11 cellular contexts compared by ENCODE assay signal in the genomic region with DNA sequence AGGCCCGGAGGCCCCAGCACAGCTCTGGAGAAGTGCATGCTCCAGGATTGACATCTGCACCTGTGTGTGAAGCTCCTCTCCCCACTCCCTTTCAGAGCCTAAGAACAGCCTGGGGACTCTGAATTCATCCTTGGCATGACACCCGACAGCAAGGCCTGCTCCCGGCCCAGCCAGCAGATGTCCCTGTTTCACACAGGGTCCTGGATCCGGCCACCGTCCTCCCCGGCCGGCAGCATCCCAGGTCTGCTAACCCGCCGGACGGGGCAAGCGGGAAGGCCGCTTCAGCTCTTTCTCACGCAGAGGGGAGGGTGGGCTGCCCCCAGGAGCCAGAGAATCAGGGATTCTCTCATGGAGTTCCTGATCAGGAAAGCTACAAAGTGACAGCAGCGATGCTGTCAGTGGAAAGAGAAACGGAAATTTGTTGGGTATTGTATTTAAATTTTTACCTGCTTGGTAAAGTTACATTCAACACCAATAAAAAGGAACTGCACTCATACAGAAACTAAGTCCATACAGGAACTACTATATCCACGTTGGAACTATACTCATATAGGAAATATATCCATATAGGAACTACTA.
DNase-seq lines count a peak whose midpoint lies in the region; ATAC-seq, FAIRE-seq and TF ChIP-seq lines count a peak whose summit lies in the region.
"Had no signal": no experiment of that assay in that cellular context is flagged by ENCODE, and none has a peak within 500 bp of the region (broad histone marks: within the 10 kb centered on the region; RNA-seq: fewer than 3 reads in every experiment).

No MANE protein-coding gene starts in this region.

- FAIRE-seq in H54 (lab: Jason Lieb, UNC): no peak

- in situ Hi-C loops in ACHN (cut with HindIII; ENCODE audit: low pct_ligation_motif_present, low pct_unique_long_range_greater_than_20kb, low sequenced_read_pairs): no loop called here
- in situ Hi-C loops in GM13976 (cut with MboI; ENCODE audit: low sequenced_read_pairs, unreplicated experiment): no loop called here

- TF ChIP-seq RAD21 in SK-N-SH (IDR thresholded peaks at IDR 0.05; ENCODE audit: low read length): peak; percentile 17; the same call in 1 of the 2 replicates

- no peaks in the 10 kb centered on the region for H3K79me2 ChIP-seq in SK-N-SH (ENCODE audit: insufficient read depth)

- WGBS in SK-N-SH (ENCODE audit: low lambda C conversion rate): 4% methylated on average over 4 of the region's 16 CpGs

- no peaks in the 10 kb centered on the region for H4K20me1 ChIP-seq in SK-N-SH (ENCODE audit: insufficient read depth)

- no peak overlapping the region for H3K4me2 ChIP-seq in SK-N-SH

- no peak overlapping the region for H3K9ac ChIP-seq in SK-N-SH

- no peaks in the 10 kb centered on the region for H3K9me2 ChIP-seq in SK-N-SH

- peaks cover 6% of the 10 kb centered on the region for H3F3A ChIP-seq in SK-N-SH (replicated peaks; ENCODE audit: insufficient read depth)

- no peaks in the 10 kb centered on the region for H3K36me3 ChIP-seq in SK-N-SH (replicated peaks in 1 of 2; ENCODE audit: control insufficient read depth in 1 of 2, insufficient read depth in 2 of 2, low read length in 1 of 2)
- H3K36me3 ChIP-seq: vagina had no signal

- POLR2A ChIA-PET in SK-N-SH (lab: Yijun Ruan, JAX): no interaction called here

- H2AFZ ChIP-seq in SK-N-SH (ENCODE audit: low read depth): no peak overlapping the region

- H3K4me1 ChIP-seq in SK-N-SH (ENCODE audit: control insufficient read depth in 1 of 2, insufficient read depth in 2 of 2, low read depth in 1 of 2, low read length in 1 of 2): no peaks in the 10 kb centered on the region
- H3K4me1 ChIP-seq: vagina had no signal

- H3K4me3 ChIP-seq in SK-N-SH (ENCODE audit: low read depth in 2 of 2, low read length in 1 of 2): peak overlapping the region in 1 of 2 experiments; percentile 41; a peak in 1 of 4 replicates
- H3K4me3 ChIP-seq: vagina had no signal

- no peak overlapping the region for H3K27ac ChIP-seq in SK-N-SH (ENCODE audit: low read depth in 2 of 2, low read length in 1 of 2)
- H3K27ac ChIP-seq: vagina had no signal

- DNase-seq in ACHN: peak; percentile 11
- peak; percentile 25 for DNase-seq in H54 (ENCODE audit: insufficient read length, low spot score)
- DNase-seq in SK-N-SH: peak; percentile 44
- peak; percentile 82 for DNase-seq in iPS-NIHi11 (ENCODE audit: low spot score)
- no peak for DNase-seq in activated effector memory CD4-positive, alpha-beta T cell treated with anti-CD3 and anti-CD28 coated beads, Interleukin-2, amount 50 U/mL, for 16 hours
- no peak for DNase-seq in GM13976 (ENCODE audit: low spot score)
- DNase-seq: activated T-cell treated with anti-CD3 and anti-CD28 coated beads, Interleukin-2, amount 50 U/mL, for 1 hour; Karpas-422 had no signal

- no peaks in the 10 kb centered on the region for H3K9me3 ChIP-seq in SK-N-SH
- H3K9me3 ChIP-seq: vagina had no signal

- no peak for TF ChIP-seq POLR2A in H54 (IDR thresholded peaks at IDR 0.05; ENCODE audit: low read depth, low read length)

- CTCF ChIA-PET in SK-N-SH (lab: Yijun Ruan, JAX): interaction anchor here (1.4 kb wide), 1 partner anchor 86 kb away, joined by 3 read pairs; no protein-coding TSS in a partner anchor

- TF ChIP-seq CTCF in SK-N-SH (IDR thresholded peaks at IDR 0.05): peak; percentile 40
- TF ChIP-seq CTCF in GM13976 (IDR thresholded peaks at IDR 0.05; ENCODE audit: borderline replicate concordance, control extremely low read depth, extremely low read depth, insufficient read depth, missing control alignments): no peak

- peaks cover 55% of the 10 kb centered on the region for H3K27me3 ChIP-seq in SK-N-SH (ENCODE audit: insufficient read depth)
- H3K27me3 ChIP-seq: vagina had no signal

- no peak for TF ChIP-seq EP300 in SK-N-SH (IDR thresholded peaks at IDR 0.05; ENCODE audit: borderline replicate concordance in 1 of 2, low read depth in 1 of 2, low read length in 1 of 2)

- no peak for ATAC-seq in HG03571 (IDR thresholded peaks at IDR 0.05; ENCODE audit: unreplicated experiment)
- no peak for ATAC-seq in GM18868 (IDR thresholded peaks at IDR 0.05; ENCODE audit: unreplicated experiment)

TF ChIP-seq in SK-N-SH, 30 proteins besides CTCF, POLR2A, EP300 and RAD21:
- TF ChIP-seq SMC3 (IDR thresholded peaks at IDR 0.05; ENCODE audit: low read depth, low read length) (0 out of 2 replicates have a peak, but pooled peaks have one; percentile 3), SIN3A (IDR thresholded peaks at IDR 0.05; ENCODE audit: borderline replicate concordance, low read depth, low read length) (no peak), GABPA (IDR thresholded peaks at IDR 0.05; ENCODE audit: low read depth) (no peak), RFX5 (IDR thresholded peaks at IDR 0.05; ENCODE audit: low read length) (no peak), FOXJ3 (CRISPR knock-in tag; IDR thresholded peaks at IDR 0.05) (no peak), TCF12 (IDR thresholded peaks at IDR 0.05) (no peak)
- TF ChIP-seq, protein P1, sequence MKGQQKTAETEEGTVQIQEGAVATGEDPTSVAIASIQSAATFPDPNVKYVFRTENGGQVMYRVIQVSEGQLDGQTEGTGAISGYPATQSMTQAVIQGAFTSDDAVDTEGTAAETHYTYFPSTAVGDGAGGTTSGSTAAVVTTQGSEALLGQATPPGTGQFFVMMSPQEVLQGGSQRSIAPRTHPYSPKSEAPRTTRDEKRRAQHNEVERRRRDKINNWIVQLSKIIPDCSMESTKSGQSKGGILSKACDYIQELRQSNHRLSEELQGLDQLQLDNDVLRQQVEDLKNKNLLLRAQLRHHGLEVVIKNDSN (IDR thresholded peaks at IDR 0.05; ENCODE audit: borderline replicate concordance, low read depth): no peak

Comparison
In these comparisons a context has a peak if more than half of its experiments do, and no peak if none do; other contexts are left out.
1. DNase-seq: peak in ACHN (single experiment), H54 (single experiment), SK-N-SH (single experiment) and iPS-NIHi11 (single experiment); none in activated effector memory CD4-positive, alpha-beta T cell treated with anti-CD3 and anti-CD28 coated beads, Interleukin-2, amount 50 U/mL, for 16 hours (single experiment) and GM13976 (single experiment).